In the genomic region with DNA sequence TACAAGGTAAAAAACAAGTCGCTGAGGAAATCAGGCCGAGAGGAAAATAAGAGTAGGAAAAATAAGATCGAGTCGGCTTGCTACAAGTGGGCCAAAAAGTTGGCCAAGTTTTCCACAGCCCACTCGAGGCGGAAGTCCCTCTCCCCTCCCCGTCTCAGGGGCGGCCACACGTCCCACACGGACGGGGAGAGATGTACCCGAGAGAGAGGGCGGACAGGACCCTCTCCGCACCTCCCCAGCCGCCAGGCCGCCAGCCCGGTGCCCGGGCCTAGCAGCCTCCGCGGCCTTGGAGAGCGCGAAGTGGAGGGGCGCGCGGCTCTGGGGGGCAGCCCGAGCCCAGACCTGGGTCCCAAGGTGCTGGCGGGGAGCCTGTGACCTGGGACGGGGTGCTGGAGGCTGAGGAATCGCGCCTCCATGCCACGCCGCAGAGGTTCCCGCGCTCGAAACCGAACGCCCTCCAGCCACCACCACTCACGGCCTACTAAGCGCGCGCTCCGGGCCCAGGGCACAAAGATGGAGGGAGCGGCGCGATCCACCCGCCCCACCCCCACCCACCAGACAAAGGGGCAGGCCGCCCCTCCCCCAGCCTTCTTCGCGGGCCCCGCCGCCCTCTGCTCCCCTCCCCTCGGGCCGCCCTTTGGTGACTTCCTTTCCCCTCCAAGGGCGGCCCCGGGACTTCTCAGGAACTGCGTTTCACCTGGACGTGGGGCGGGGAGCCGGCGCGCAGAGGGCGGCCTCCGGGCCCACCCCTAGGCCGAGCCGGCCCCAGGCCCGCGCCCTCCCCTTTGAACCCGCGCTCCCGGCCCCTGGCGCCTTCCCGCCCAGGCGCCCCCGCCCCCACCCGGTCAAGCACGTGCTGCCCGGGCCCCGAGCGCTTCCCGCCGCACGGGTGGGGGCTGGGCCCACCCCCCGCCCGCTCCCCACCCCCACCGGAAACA, we compare ENCODE assay signal across 8 cellular contexts. TPM values are rescaled to one million over a fixed set of nuclear protein-coding genes. Genes with fewer than 3 reads are reported as not detected.
DNase-seq lines count a peak whose midpoint lies in the region; ATAC-seq, FAIRE-seq and TF ChIP-seq lines count a peak whose summit lies in the region.

No MANE protein-coding gene starts in this region.

- no peak for ATAC-seq in activated CD8-positive, alpha-beta T cell treated with anti-CD3 and anti-CD28 coated beads, Interleukin-2, amount 10 ng/mL, durations not matched to agents 7 days and 5 days
- ATAC-seq in GM18907 (IDR thresholded peaks at IDR 0.05; ENCODE audit: unreplicated experiment): no peak

- H3K4me3 ChIP-seq in GM12865 (ENCODE audit: low read depth, low read length) (peak overlapping the region; percentile 93), small intestine (ENCODE audit: low read depth in 1 of 2, low read length in 2 of 2) (peak overlapping the region; percentile 38 to 87)

- H3K4me3 Mint-ChIP-seq in activated CD8-positive, alpha-beta T cell treated with anti-CD3 and anti-CD28 coated beads, Interleukin-2, amount 10 ng/mL, durations not matched to agents 7 days and 5 days: no peak overlapping the region
- H3K4me3 Mint-ChIP-seq in glutamatergic neuron (ENCODE audit: unreplicated experiment): peak overlapping the region; percentile 70

- CTCF ChIA-PET in activated CD8-positive, alpha-beta T cell treated with anti-CD3 and anti-CD28 coated beads, Interleukin-2, amount 10 ng/mL, durations not matched to agents 7 days and 5 days (lab: Charles Lee): no interaction called here

- H3K27me3 Mint-ChIP-seq in activated CD8-positive, alpha-beta T cell treated with anti-CD3 and anti-CD28 coated beads, Interleukin-2, amount 10 ng/mL, durations not matched to agents 7 days and 5 days (ENCODE audit: low read depth): no peaks in the 10 kb centered on the region
- peaks cover 9% of the 10 kb centered on the region for H3K27me3 Mint-ChIP-seq in glutamatergic neuron (ENCODE audit: unreplicated experiment)

- H3K36me3 Mint-ChIP-seq in activated CD8-positive, alpha-beta T cell treated with anti-CD3 and anti-CD28 coated beads, Interleukin-2, amount 10 ng/mL, durations not matched to agents 7 days and 5 days (ENCODE audit: low read depth): peaks cover 11% of the 10 kb centered on the region
- no peaks in the 10 kb centered on the region for H3K36me3 Mint-ChIP-seq in glutamatergic neuron (ENCODE audit: unreplicated experiment)

- H3K27ac Mint-ChIP-seq in activated CD8-positive, alpha-beta T cell treated with anti-CD3 and anti-CD28 coated beads, Interleukin-2, amount 10 ng/mL, durations not matched to agents 7 days and 5 days: peak overlapping the region; percentile 48
- H3K27ac Mint-ChIP-seq in glutamatergic neuron (ENCODE audit: unreplicated experiment): peak overlapping the region; percentile 76

- no peaks in the 10 kb centered on the region for H3K36me3 ChIP-seq in small intestine (ENCODE audit: control insufficient read depth in 2 of 2, insufficient read depth in 2 of 2, low read length in 2 of 2)

- H3K9me3 ChIP-seq in small intestine (ENCODE audit: control insufficient read depth, low read depth): no peaks in the 10 kb centered on the region

- TF ChIP-seq CTCF in GM12865 (IDR thresholded peaks at IDR 0.05; ENCODE audit: insufficient read depth, low read depth, low read length, missing control alignments) (no peak), glutamatergic neuron (IDR thresholded peaks at IDR 0.05; ENCODE audit: partially characterized antibody, unreplicated experiment) (no peak)

- H3K4me1 ChIP-seq in small intestine (ENCODE audit: control insufficient read depth in 2 of 2, insufficient read depth in 1 of 2, low read depth in 1 of 2, low read length in 1 of 2): peaks cover 2 to 5% of the 10 kb centered on the region in 2 donors

- peaks cover 28% of the 10 kb centered on the region for H3K4me1 Mint-ChIP-seq in activated CD8-positive, alpha-beta T cell treated with anti-CD3 and anti-CD28 coated beads, Interleukin-2, amount 10 ng/mL, durations not matched to agents 7 days and 5 days (ENCODE audit: low read depth)
- H3K4me1 Mint-ChIP-seq in glutamatergic neuron (ENCODE audit: low read depth, unreplicated experiment): peaks cover 12% of the 10 kb centered on the region

- 47 to 62% (median 62%) methylated on average over 52 to 85 of the region's 85 CpGs for WGBS in small intestine, 3 donors

- H3K9me3 Mint-ChIP-seq in activated CD8-positive, alpha-beta T cell treated with anti-CD3 and anti-CD28 coated beads, Interleukin-2, amount 10 ng/mL, durations not matched to agents 7 days and 5 days (ENCODE audit: insufficient read depth): no peaks in the 10 kb centered on the region
- H3K9me3 Mint-ChIP-seq in glutamatergic neuron (ENCODE audit: unreplicated experiment): peaks cover 8% of the 10 kb centered on the region

- FAIRE-seq in small intestine (lab: Jason Lieb, UNC): no peak

- H3K27me3 ChIP-seq in small intestine (ENCODE audit: control insufficient read depth in 2 of 2, insufficient read depth in 2 of 2, low read length in 2 of 2): no peaks in the 10 kb centered on the region

- DNase-seq in GM12865 (ENCODE audit: low read depth) (peak; percentile 47), glutamatergic neuron (peak; percentile 62), small intestine (peak; percentile 37), H4 (ENCODE audit: low spot score) (no peak), NCI-H146 treated with DMSO at 0.1 percent for 48 hours (lab: John Stamatoyannopoulos, UW; ENCODE audit: unreplicated experiment) (no peak), OCI-M2 (lab: John Stamatoyannopoulos, UW; ENCODE audit: unreplicated experiment) (no peak)
- no peak for DNase-seq in activated CD8-positive, alpha-beta T cell treated with anti-CD3 and anti-CD28 coated beads, Interleukin-2, amount 10 ng/mL, durations not matched to agents 7 days and 5 days

- POLR2A ChIA-PET in activated CD8-positive, alpha-beta T cell treated with anti-CD3 and anti-CD28 coated beads, Interleukin-2, amount 10 ng/mL, durations not matched to agents 7 days and 5 days (lab: Charles Lee): interaction anchor here (1.2 kb wide), 1 partner anchor 11 kb away, joined by 5 read pairs; no protein-coding TSS in a partner anchor

- H3K27ac ChIP-seq in small intestine (ENCODE audit: low read depth in 1 of 2, low read length in 1 of 2): peak overlapping the region; percentile 99 to 100

RNA-seq across cellular contexts. Expression of a gene that starts 1.7 kb away (rescaled TPM):
- total RNA-seq in activated CD8-positive, alpha-beta T cell treated with anti-CD3 and anti-CD28 coated beads, Interleukin-2, amount 10 ng/mL, durations not matched to agents 7 days and 5 days: 100 to 1,000 TPM; 300 to 308 TPM
- 322 TPM for total RNA-seq in glutamatergic neuron (ENCODE audit: unreplicated experiment)
- polyA plus RNA-seq in small intestine: 100 to 1,000 TPM in 2 of 3 donors, 10 to 100 TPM in 1; 77.6 to 476 (median 130) TPM
- total RNA-seq in H4 (2014; rRNA removed; shearing (Covaris generic)): 117 and 122 TPM in 2 replicates

RNA-seq across cellular contexts. Expression of a gene that starts 13.9 kb away (rescaled TPM):
- total RNA-seq in activated CD8-positive, alpha-beta T cell treated with anti-CD3 and anti-CD28 coated beads, Interleukin-2, amount 10 ng/mL, durations not matched to agents 7 days and 5 days: 10 to 100 TPM; 21.3 to 26.7 TPM
- total RNA-seq in glutamatergic neuron (ENCODE audit: unreplicated experiment): 54.7 TPM
- 10 to 100 TPM; 19.5 to 27.3 (median 23.5) TPM for polyA plus RNA-seq in small intestine
- 46.4 and 61.4 TPM in 2 replicates for total RNA-seq in H4 (2014; rRNA removed; shearing (Covaris generic))

Comparison
In these comparisons a context has a peak if more than half of its experiments do, and no peak if none do; other contexts are left out.
1. DNase-seq: peak in GM12865 (single experiment), glutamatergic neuron (single experiment) and small intestine (single experiment); none in activated CD8-positive, alpha-beta T cell treated with anti-CD3 and anti-CD28 coated beads, Interleukin-2, amount 10 ng/mL, durations not matched to agents 7 days and 5 days (single experiment), H4 (single experiment), NCI-H146 treated with DMSO at 0.1 percent for 48 hours (single experiment) and OCI-M2 (single experiment).